In the genomic region with DNA sequence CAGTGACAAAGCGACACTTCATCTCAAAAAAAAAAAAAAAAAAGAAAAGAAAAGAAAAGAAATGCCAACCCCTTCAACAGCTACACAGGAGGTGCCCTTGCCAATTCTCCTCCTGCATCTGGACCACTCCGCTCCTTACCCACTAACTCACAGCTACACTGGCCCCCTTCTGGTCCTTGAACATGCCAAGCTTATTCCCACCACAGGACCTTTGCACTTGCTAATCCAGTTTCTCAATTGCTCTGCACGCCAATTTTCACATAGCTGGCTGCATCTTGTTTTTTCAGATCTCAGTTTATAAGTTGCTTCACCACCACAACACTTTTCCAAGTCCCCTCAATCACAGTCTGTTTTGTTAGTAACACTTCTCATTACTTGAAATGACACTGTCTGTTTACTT, we compare ENCODE assay signal across 14 cellular contexts. TPM values are rescaled to one million over a fixed set of nuclear protein-coding genes. Genes with fewer than 3 reads are reported as not detected.
DNase-seq lines count a peak whose midpoint lies in the region; ATAC-seq and TF ChIP-seq lines count a peak whose summit lies in the region.
"Had no signal": no experiment of that assay in that cellular context is flagged by ENCODE, and none has a peak within 500 bp of the region (broad histone marks: within the 10 kb centered on the region; RNA-seq: fewer than 3 reads in every experiment).

No MANE protein-coding gene starts in this region.

- H3K4me3 ChIP-seq in CD8-positive, alpha-beta memory T cell (ENCODE audit: low read length) = no peak overlapping the region

- DNase-seq in activated naive CD4-positive, alpha-beta T cell treated with anti-CD3 and anti-CD28 coated beads for 36 hours = no peak
- DNase-seq in activated naive CD4-positive, alpha-beta T cell treated with anti-CD3 and anti-CD28 coated beads, Interleukin-2, amount 50 U/mL, for 16 hours = no peak
- DNase-seq in CD8-positive, alpha-beta memory T cell = no peak
- no peak for DNase-seq in activated naive CD8-positive, alpha-beta T cell treated with anti-CD3 and anti-CD28 coated beads, Interleukin-2, amount 50 U/mL, for 24 hours
- DNase-seq in natural killer cell (no peak), AML-193 (lab: John Stamatoyannopoulos, UW) (no peak), CD1c-positive myeloid dendritic cell (ENCODE audit: extremely low spot score) (no peak)
- DNase-seq: NCI-H1417, NCI-H1930, NCI-H2171, NCI-H446 treated with DMSO at 0.1 percent for 48 hours, NCI-H748 treated with DMSO at 0.1 percent for 48 hours, PC-3 had no signal

- CTCF ChIA-PET in activated naive CD4-positive, alpha-beta T cell treated with anti-CD3 and anti-CD28 coated beads for 36 hours (lab: Charles Lee) = interaction anchor here (1.0 kb wide), 1 partner anchor 16 kb away, joined by 4 read pairs; no protein-coding TSS in a partner anchor
- CTCF ChIA-PET in CD8-positive, alpha-beta memory T cell (lab: Charles Lee) = interaction anchor here (3.4 kb wide), 1 partner anchor 9 kb away, joined by 13 read pairs; no protein-coding TSS in a partner anchor

- H3K36me3 ChIP-seq in CD8-positive, alpha-beta memory T cell (ENCODE audit: insufficient read depth, low read length) = peaks cover 43% of the 10 kb centered on the region

- intact Hi-C loops in activated naive CD4-positive, alpha-beta T cell treated with anti-CD3 and anti-CD28 coated beads for 36 hours (cut with micrococcal nuclease) = no loop called here
- intact Hi-C loops in natural killer cell (cut with micrococcal nuclease) = no loop called here

- ATAC-seq in activated naive CD8-positive, alpha-beta T cell treated with anti-CD3 and anti-CD28 coated beads, Interleukin-2, amount 50 U/mL, for 24 hours = no peak
- ATAC-seq in natural killer cell = no peak
- ATAC-seq in GM18519 (IDR thresholded peaks at IDR 0.05; ENCODE audit: low FRiP score, unreplicated experiment) = no peak
- ATAC-seq: PC-3 had no signal

- H3K4me1 Mint-ChIP-seq in activated naive CD4-positive, alpha-beta T cell treated with anti-CD3 and anti-CD28 coated beads for 36 hours (ENCODE audit: low read depth) = peaks cover 36% of the 10 kb centered on the region
- peaks cover 32 to 55% (median 44%) of the 10 kb centered on the region in 3 donors for H3K4me1 Mint-ChIP-seq in CD8-positive, alpha-beta memory T cell
- peaks cover 33% of the 10 kb centered on the region for H3K4me1 Mint-ChIP-seq in activated naive CD8-positive, alpha-beta T cell treated with anti-CD3 and anti-CD28 coated beads, Interleukin-2, amount 50 U/mL, for 24 hours
- peaks cover 43 to 56% of the 10 kb centered on the region in 2 donors for H3K4me1 Mint-ChIP-seq in natural killer cell

- H3K4me3 Mint-ChIP-seq in activated naive CD4-positive, alpha-beta T cell treated with anti-CD3 and anti-CD28 coated beads for 36 hours = no peak overlapping the region
- peak overlapping the region in 1 of 7 donors; percentile 5 for H3K4me3 Mint-ChIP-seq in CD8-positive, alpha-beta memory T cell
- no peak overlapping the region for H3K4me3 Mint-ChIP-seq in activated naive CD8-positive, alpha-beta T cell treated with anti-CD3 and anti-CD28 coated beads, Interleukin-2, amount 50 U/mL, for 24 hours
- no peak overlapping the region for H3K4me3 Mint-ChIP-seq in natural killer cell

- no peak overlapping the region for H3K27ac ChIP-seq in CD8-positive, alpha-beta memory T cell (ENCODE audit: low read depth, low read length)

- no peak for TF ChIP-seq CTCF in natural killer cell (IDR thresholded peaks at IDR 0.05)

- POLR2A ChIA-PET in CD8-positive, alpha-beta memory T cell (lab: Charles Lee) = interaction anchor here (0.7 kb wide), 1 partner anchor 157 kb away, joined by 4 read pairs; no protein-coding TSS in a partner anchor

- no peaks in the 10 kb centered on the region for H3K9me3 ChIP-seq in CD8-positive, alpha-beta memory T cell (ENCODE audit: low read length)

- H3K9me3 Mint-ChIP-seq in activated naive CD4-positive, alpha-beta T cell treated with anti-CD3 and anti-CD28 coated beads for 36 hours = no peaks in the 10 kb centered on the region
- no peaks in the 10 kb centered on the region for H3K9me3 Mint-ChIP-seq in CD8-positive, alpha-beta memory T cell
- H3K9me3 Mint-ChIP-seq in activated naive CD8-positive, alpha-beta T cell treated with anti-CD3 and anti-CD28 coated beads, Interleukin-2, amount 50 U/mL, for 24 hours = no peaks in the 10 kb centered on the region
- no peaks in the 10 kb centered on the region for H3K9me3 Mint-ChIP-seq in natural killer cell

- H3K27ac Mint-ChIP-seq in activated naive CD4-positive, alpha-beta T cell treated with anti-CD3 and anti-CD28 coated beads for 36 hours = peak overlapping the region; percentile 53
- H3K27ac Mint-ChIP-seq in CD8-positive, alpha-beta memory T cell = peak overlapping the region in 5 of 8 donors; percentile 8 to 91 (median 23)
- peak overlapping the region; percentile 1 for H3K27ac Mint-ChIP-seq in activated naive CD8-positive, alpha-beta T cell treated with anti-CD3 and anti-CD28 coated beads, Interleukin-2, amount 50 U/mL, for 24 hours
- peak overlapping the region; percentile 36 to 72 for H3K27ac Mint-ChIP-seq in natural killer cell

- H3K36me3 Mint-ChIP-seq in activated naive CD4-positive, alpha-beta T cell treated with anti-CD3 and anti-CD28 coated beads for 36 hours (ENCODE audit: low read depth) = peaks cover 40% of the 10 kb centered on the region
- peaks cover 10 to 65% (median 11%) of the 10 kb centered on the region in 3 donors for H3K36me3 Mint-ChIP-seq in CD8-positive, alpha-beta memory T cell
- peaks cover 45% of the 10 kb centered on the region for H3K36me3 Mint-ChIP-seq in activated naive CD8-positive, alpha-beta T cell treated with anti-CD3 and anti-CD28 coated beads, Interleukin-2, amount 50 U/mL, for 24 hours (ENCODE audit: low read depth)
- no peaks in the 10 kb centered on the region for H3K36me3 Mint-ChIP-seq in natural killer cell

- peaks cover 22% of the 10 kb centered on the region for H3K4me1 ChIP-seq in CD8-positive, alpha-beta memory T cell (ENCODE audit: insufficient read depth, low read length)

- H3K27me3 Mint-ChIP-seq in activated naive CD4-positive, alpha-beta T cell treated with anti-CD3 and anti-CD28 coated beads for 36 hours (ENCODE audit: low read depth) = no peaks in the 10 kb centered on the region
- H3K27me3 Mint-ChIP-seq in CD8-positive, alpha-beta memory T cell = no peaks in the 10 kb centered on the region
- no peaks in the 10 kb centered on the region for H3K27me3 Mint-ChIP-seq in activated naive CD8-positive, alpha-beta T cell treated with anti-CD3 and anti-CD28 coated beads, Interleukin-2, amount 50 U/mL, for 24 hours
- no peaks in the 10 kb centered on the region for H3K27me3 Mint-ChIP-seq in natural killer cell (ENCODE audit: low read depth in 2 of 2)

- H3K27me3 ChIP-seq in CD8-positive, alpha-beta memory T cell (ENCODE audit: insufficient read depth, low read length, poor library complexity, severe bottlenecking) = no peaks in the 10 kb centered on the region

RNA-seq across cellular contexts. Expression of a gene that starts 5.5 kb away (rescaled TPM):
- 100 to 1,000 TPM; 169 to 194 TPM for total RNA-seq in activated naive CD4-positive, alpha-beta T cell treated with anti-CD3 and anti-CD28 coated beads for 36 hours
- 100 to 1,000 TPM; 198 to 210 TPM for total RNA-seq in CD8-positive, alpha-beta memory T cell
- polyA plus RNA-seq in CD8-positive, alpha-beta memory T cell = 32.8 TPM
- total RNA-seq in natural killer cell = 10 to 100 TPM; 55.3 to 60.6 (median 59.3) TPM

RNA-seq across cellular contexts. Expression of a gene that starts 5.9 kb away (rescaled TPM):
- total RNA-seq in activated naive CD4-positive, alpha-beta T cell treated with anti-CD3 and anti-CD28 coated beads for 36 hours = 100 to 1,000 TPM; 160 to 176 TPM
- 100 to 1,000 TPM; 185 to 188 TPM for total RNA-seq in CD8-positive, alpha-beta memory T cell
- polyA plus RNA-seq in CD8-positive, alpha-beta memory T cell = 176 TPM
- 100 to 1,000 TPM; 145 to 190 (median 187) TPM for total RNA-seq in natural killer cell

RNA-seq across cellular contexts. Expression of a gene that starts 28.3 kb away (rescaled TPM):
- total RNA-seq in activated naive CD4-positive, alpha-beta T cell treated with anti-CD3 and anti-CD28 coated beads for 36 hours = 100 to 1,000 TPM; 334 to 345 TPM
- total RNA-seq in CD8-positive, alpha-beta memory T cell = 100 to 1,000 TPM; 238 to 258 TPM
- polyA plus RNA-seq in CD8-positive, alpha-beta memory T cell = 821 TPM
- total RNA-seq in natural killer cell = 100 to 1,000 TPM; 161 to 184 (median 179) TPM

RNA-seq across cellular contexts. Expression of a gene that starts 35.7 kb away (rescaled TPM):
- 1 to 10 TPM; 3.5 to 5.1 TPM for total RNA-seq in activated naive CD4-positive, alpha-beta T cell treated with anti-CD3 and anti-CD28 coated beads for 36 hours
- total RNA-seq in CD8-positive, alpha-beta memory T cell = 10 to 100 TPM in 1 of 2 experiments, 1 to 10 TPM in 1; 8.4 to 11.4 TPM
- 4.5 TPM for polyA plus RNA-seq in CD8-positive, alpha-beta memory T cell
- total RNA-seq in natural killer cell = 1 to 10 TPM; 5.3 to 6.6 (median 6.4) TPM

RNA-seq across cellular contexts. Expression of a gene that starts 35.9 kb away (rescaled TPM):
- 10 to 100 TPM; 70.6 to 73.5 TPM for total RNA-seq in activated naive CD4-positive, alpha-beta T cell treated with anti-CD3 and anti-CD28 coated beads for 36 hours
- total RNA-seq in CD8-positive, alpha-beta memory T cell = 10 to 100 TPM; 58.7 to 66.6 TPM
- 22.7 TPM for polyA plus RNA-seq in CD8-positive, alpha-beta memory T cell
- 10 to 100 TPM; 54.0 to 61.6 (median 54.8) TPM for total RNA-seq in natural killer cell

Comparison
In these comparisons a context has a peak if more than half of its experiments do, and no peak if none do; other contexts are left out.
1. H3K27ac Mint-ChIP-seq: peak in every context shown above with its lines; median percentile 54 in natural killer cell; 53 in activated naive CD4-positive, alpha-beta T cell treated with anti-CD3 and anti-CD28 coated beads for 36 hours; 23 in CD8-positive, alpha-beta memory T cell; 1 in activated naive CD8-positive, alpha-beta T cell treated with anti-CD3 and anti-CD28 coated beads, Interleukin-2, amount 50 U/mL, for 24 hours.